ENCODE assay signal across 10 cellular contexts in genomic region chr12:77940011-77940423, GRCh38.
DNase-seq lines count a peak whose midpoint lies in the region; ATAC-seq and TF ChIP-seq lines count a peak whose summit lies in the region.
"Had no signal": no experiment of that assay in that cellular context is flagged by ENCODE, and none has a peak within 500 bp of the region (broad histone marks: within the 10 kb centered on the region; RNA-seq: fewer than 3 reads in every experiment).

No MANE protein-coding gene starts in this region.

- no peak overlapping the region for H3K4me2 ChIP-seq in MM.1S (ENCODE audit: low read depth, low read length)

- H3K4me3 ChIP-seq in skeletal muscle cell (ENCODE audit: low read depth, low read length): peak overlapping the region; percentile 43
- H3K4me3 ChIP-seq in Peyer's patch: no peak overlapping the region
- H3K4me3 ChIP-seq in MM.1S (ENCODE audit: low read length): no peak overlapping the region
- H3K4me3 ChIP-seq: coronary artery had no signal

- no peaks in the 10 kb centered on the region for H3K9me2 ChIP-seq in MM.1S (replicated peaks; ENCODE audit: insufficient read depth, low read length)

- DNase-seq in H4 (ENCODE audit: low spot score) (peak; percentile 58), fibroblast of the conjunctiva (ENCODE audit: low read depth) (peak; percentile 52), skeletal muscle cell (ENCODE audit: low read depth) (peak; percentile 56), Peyer's patch (no peak), MM.1S (no peak), GM20000 (ENCODE audit: low spot score) (no peak)
- DNase-seq: midbrain had no signal

- H3K27me3 ChIP-seq in Peyer's patch (no peaks in the 10 kb centered on the region), MM.1S (replicated peaks; ENCODE audit: insufficient read depth, low read length) (no peaks in the 10 kb centered on the region)

- no peak for TF ChIP-seq POLR2A in Peyer's patch (IDR thresholded peaks at IDR 0.05)

- H3K9ac ChIP-seq in MM.1S (ENCODE audit: low read length): no peak overlapping the region

- no peak overlapping the region for H2AFZ ChIP-seq in MM.1S (ENCODE audit: low read length)

- no peaks in the 10 kb centered on the region for H3K79me2 ChIP-seq in MM.1S (ENCODE audit: low read length)

- ATAC-seq in SK-N-SH treated with all-trans-retinoic acid at 6 μM for 48 hours: peak; percentile 82
- ATAC-seq in HG02970 (IDR thresholded peaks at IDR 0.05; ENCODE audit: low FRiP score, unreplicated experiment): no peak

- H3K36me3 ChIP-seq in Peyer's patch (no peaks in the 10 kb centered on the region), MM.1S (replicated peaks; ENCODE audit: insufficient read depth, low read length) (no peaks in the 10 kb centered on the region)

- H3F3A ChIP-seq in MM.1S (ENCODE audit: insufficient read depth, low read length): no peaks in the 10 kb centered on the region

- H3K4me1 ChIP-seq in Peyer's patch (no peaks in the 10 kb centered on the region), MM.1S (ENCODE audit: low read length) (no peaks in the 10 kb centered on the region)

- TF ChIP-seq CTCF in Peyer's patch (IDR thresholded peaks at IDR 0.05): no peak
- no peak for TF ChIP-seq CTCF in MM.1S (IDR thresholded peaks at IDR 0.05; ENCODE audit: low read length)
- no peak for TF ChIP-seq CTCF in GM20000 (IDR thresholded peaks at IDR 0.05; ENCODE audit: extremely low read depth, missing control alignments)

- H3K9me3 ChIP-seq in Peyer's patch (no peaks in the 10 kb centered on the region), MM.1S (replicated peaks; ENCODE audit: insufficient read depth, low read length) (no peaks in the 10 kb centered on the region)

- H4K20me1 ChIP-seq in MM.1S (ENCODE audit: insufficient read depth, low read length): no peaks in the 10 kb centered on the region

- H3K27ac ChIP-seq in Peyer's patch (no peak overlapping the region), MM.1S (ENCODE audit: low read length) (no peak overlapping the region)

TF ChIP-seq in SK-N-SH treated with all-trans-retinoic acid at 6 μM for 48 hours, 23 proteins besides CTCF, POLR2A, EP300 and RAD21:
- no peak for TF ChIP-seq ZFP30 (CRISPR knock-in tag; IDR thresholded peaks at IDR 0.05)
- TF ChIP-seq ISL1 (CRISPR knock-in tag; IDR thresholded peaks at IDR 0.05): no peak
- TF ChIP-seq POU6F1 (CRISPR knock-in tag; IDR thresholded peaks at IDR 0.05; ENCODE audit: borderline replicate concordance, low read depth): no peak
- no peak for TF ChIP-seq OSR1 (CRISPR knock-in tag; IDR thresholded peaks at IDR 0.05)
- no peak for TF ChIP-seq TCF4 (CRISPR knock-in tag; IDR thresholded peaks at IDR 0.05; ENCODE audit: borderline replicate concordance)
- TF ChIP-seq CSRNP3 (CRISPR knock-in tag; IDR thresholded peaks at IDR 0.05): no peak
- no peak for TF ChIP-seq ZNF565 (CRISPR knock-in tag; conservative IDR thresholded peaks at IDR 0.05; ENCODE audit: low read depth)
- no peak for TF ChIP-seq ARNTL (CRISPR knock-in tag; IDR thresholded peaks at IDR 0.05; ENCODE audit: borderline replicate concordance, low read depth)
- no peak for TF ChIP-seq CREB5 (CRISPR knock-in tag; IDR thresholded peaks at IDR 0.05; ENCODE audit: low read depth)
- TF ChIP-seq ZFP3 (CRISPR knock-in tag; IDR thresholded peaks at IDR 0.05): no peak

Comparison
In these comparisons a context has a peak if more than half of its experiments do, and no peak if none do; other contexts are left out.
1. DNase-seq: peak in H4 (single experiment), fibroblast of the conjunctiva (single experiment) and skeletal muscle cell (single experiment); none in Peyer's patch (0 of 3), MM.1S (single experiment) and GM20000 (single experiment).